Comparison of ENCODE assay signal across 22 cellular contexts in genomic region chr11:119805663-119806062, GRCh38.
"Had no signal": no experiment of that assay in that cellular context is flagged by ENCODE, and none has a peak within 500 bp of the region (broad histone marks: within the 10 kb centered on the region; RNA-seq: fewer than 3 reads in every experiment).

No MANE protein-coding gene starts in this region.

- H3K27me3 ChIP-seq: colonic mucosa had no signal

- H3K36me3 ChIP-seq: colonic mucosa, esophagus muscularis mucosa, gastroesophageal sphincter, heart right ventricle, left lung had no signal

- DNase-seq: colonic mucosa; cortex of kidney; effector CD4-positive, alpha-beta T cell; effector memory CD4-positive, alpha-beta T cell; foreskin keratinocyte; head of caudate nucleus; heart right ventricle; left cardiac atrium; left lung; left ventricle myocardium superior; mammary epithelial cell; mesendoderm; midbrain had no signal

- H3K9me3 Mint-ChIP-seq: dendritic cell treated with granulocyte-macrophage colony-stimulating factor and Interleukin-4, amounts not matched to agents 40 ng/mL and 50 ng/mL, for 4 days; memory B cell had no signal

- FAIRE-seq: endothelial cell of umbilical vein, frontal cortex, islet of Langerhans, keratinocyte had no signal

- H3K4me3 ChIP-seq: colonic mucosa, esophagus muscularis mucosa, gastroesophageal sphincter, heart right ventricle, left lung, lung had no signal

- H3K4me1 ChIP-seq: colonic mucosa, esophagus muscularis mucosa, foreskin keratinocyte, gastroesophageal sphincter, left lung had no signal

- H3K36me3 Mint-ChIP-seq: memory B cell had no signal

- H3K27ac ChIP-seq: colonic mucosa, esophagus muscularis mucosa, foreskin keratinocyte, gastroesophageal sphincter, left lung had no signal

- H3K9me3 ChIP-seq: colonic mucosa, esophagus muscularis mucosa, gastroesophageal sphincter, heart right ventricle, left lung had no signal

- ATAC-seq: foreskin keratinocyte, gastroesophageal sphincter, left lung had no signal

- H3K27ac Mint-ChIP-seq: dendritic cell treated with granulocyte-macrophage colony-stimulating factor and Interleukin-4, amounts not matched to agents 40 ng/mL and 50 ng/mL, for 4 days; memory B cell had no signal

- H3K4me3 Mint-ChIP-seq: dendritic cell treated with granulocyte-macrophage colony-stimulating factor and Interleukin-4, amounts not matched to agents 40 ng/mL and 50 ng/mL, for 4 days; memory B cell had no signal

- H3K4me1 Mint-ChIP-seq: memory B cell had no signal
